In the genomic region with DNA sequence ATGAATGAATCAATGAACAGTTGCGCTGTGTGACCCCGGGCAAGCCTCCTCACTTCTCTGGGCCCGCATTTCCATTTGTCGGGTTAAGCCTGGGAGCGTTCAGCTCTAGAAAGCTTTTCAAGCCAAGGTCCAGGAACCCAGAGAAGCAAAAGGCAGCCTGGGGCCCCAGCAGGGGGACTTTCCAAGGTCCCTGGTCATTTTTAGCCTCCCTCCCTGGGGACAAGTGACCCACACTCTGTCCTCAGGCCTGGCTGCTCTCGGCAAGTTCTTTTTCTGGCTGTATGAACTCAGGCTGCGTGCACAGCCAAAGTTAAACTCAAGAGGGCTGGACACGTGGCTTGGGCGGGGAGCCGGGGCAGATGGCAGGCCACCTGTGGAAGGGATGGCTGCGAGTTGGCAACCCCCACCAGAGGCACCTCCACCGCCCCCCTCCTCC, we compare ENCODE assay signal across 19 cellular contexts. TPM values are rescaled to one million over a fixed set of nuclear protein-coding genes. Genes with fewer than 3 reads are reported as not detected.
A peak's percentile ranks its signal among the peaks of the same experiment; 100 is the strongest.
DNase-seq lines count a peak whose midpoint lies in the region; ATAC-seq and TF ChIP-seq lines count a peak whose summit lies in the region.
"Had no signal": no experiment of that assay in that cellular context is flagged by ENCODE, and none has a peak within 500 bp of the region (broad histone marks: within the 10 kb centered on the region; RNA-seq: fewer than 3 reads in every experiment).

No MANE protein-coding gene starts in this region.

- TF ChIP-seq POLR2A in gastrocnemius medialis (IDR thresholded peaks at IDR 0.05) = peak; percentile 15 to 21

- peaks cover 61 to 63% of the 10 kb centered on the region in 2 donors for H3K4me1 ChIP-seq in gastrocnemius medialis

- H3K36me3 ChIP-seq in gastrocnemius medialis = no peaks in the 10 kb centered on the region
- H3K36me3 ChIP-seq: esophagus squamous epithelium, tibial nerve had no signal

- H3K27me3 ChIP-seq in gastrocnemius medialis = no peaks in the 10 kb centered on the region
- H3K27me3 ChIP-seq: tibial nerve had no signal

- no peak overlapping the region for H3K4me3 ChIP-seq in gastrocnemius medialis
- H3K4me3 ChIP-seq: esophagus squamous epithelium, tibial nerve had no signal

- DNase-seq in NCI-H1417 (lab: John Stamatoyannopoulos, UW) (peak in 2 of 3 experiments; percentile 33 to 38), NCI-H1417 treated with DMSO at 0.1 percent for 48 hours (lab: John Stamatoyannopoulos, UW) (no peak), NCI-H2171 treated with DMSO at 0.1 percent for 48 hours (lab: John Stamatoyannopoulos, UW) (peak; percentile 90), Right ventricle myocardium inferior (ENCODE audit: missing footprints) (peak; percentile 80), gastrocnemius medialis (peak; percentile 96 to 97), DMS79 treated with DMSO at 0.1 percent for 48 hours (lab: John Stamatoyannopoulos, UW) (no peak)
- DNase-seq: activated CD4-positive, alpha-beta memory T cell treated with anti-CD3 and anti-CD28 coated beads for 36 hours; activated naive CD8-positive, alpha-beta T cell treated with anti-CD3 and anti-CD28 coated beads, Interleukin-2, amount 50 U/mL, for 24 hours; activated T-cell treated with anti-CD3 and anti-CD28 coated beads, Interleukin-2, amount 50 U/mL, for 48 hours; effector CD8-positive, alpha-beta T cell; esophagus squamous epithelium; head of caudate nucleus; NCI-H146; stimulated activated naive B cell treated with anti-CD40 and anti-IgM and Interleukin-4, amounts not matched to agents 10 μg/mL and 1 μg/mL and 100 μg/mL, for 72 hours had no signal

- intact Hi-C loops in Right ventricle myocardium inferior (cut with DNase I) = no loop called here
- intact Hi-C loops in gastrocnemius medialis (cut with DNase I; ENCODE audit: low total_unique reads) = no loop called here

- peak in 1 of 5 experiments; percentile 23 for TF ChIP-seq CTCF in gastrocnemius medialis (IDR thresholded peaks at IDR 0.05 in 4 of 5, conservative IDR thresholded peaks at IDR 0.05 in 1 of 5)

- in situ Hi-C loops in gastrocnemius medialis (cut with MboI; ENCODE audit: low sequenced_read_pairs in 4 of 4) = no loop called here

- peak overlapping the region; percentile 88 to 99 (median 94) for H3K27ac ChIP-seq in gastrocnemius medialis
- H3K27ac ChIP-seq: esophagus squamous epithelium, tibial nerve had no signal

- ATAC-seq in Right ventricle myocardium inferior = peak; percentile 55
- ATAC-seq in gastrocnemius medialis = peak; percentile 65 to 71
- no peak for ATAC-seq in GM21619 (IDR thresholded peaks at IDR 0.05; ENCODE audit: unreplicated experiment)
- ATAC-seq in HG02973 (IDR thresholded peaks at IDR 0.05; ENCODE audit: unreplicated experiment) = no peak
- ATAC-seq: activated naive CD8-positive, alpha-beta T cell treated with anti-CD3 and anti-CD28 coated beads, Interleukin-2, amount 50 U/mL, for 24 hours; Panc1; stimulated activated naive B cell treated with anti-CD40 and anti-IgM and Interleukin-4, amounts not matched to agents 10 μg/mL and 1 μg/mL and 100 μg/mL, for 72 hours had no signal

- no peaks in the 10 kb centered on the region for H3K9me3 ChIP-seq in gastrocnemius medialis
- H3K9me3 ChIP-seq: esophagus squamous epithelium, tibial nerve had no signal

RNA-seq across cellular contexts. Expression of gene CIBAR2, which starts 41.4 kb away (rescaled TPM):
- not detected for total RNA-seq in Right ventricle myocardium inferior
- not detected for total RNA-seq in gastrocnemius medialis
- total RNA-seq: activated CD4-positive, alpha-beta memory T cell treated with anti-CD3 and anti-CD28 coated beads for 36 hours; esophagus squamous epithelium; pulmonary artery endothelial cell; tibial nerve had no signal

Comparison
In these comparisons a context has a peak if more than half of its experiments do, and no peak if none do; other contexts are left out.
1. DNase-seq: peak in NCI-H1417 (2 of 3), NCI-H2171 treated with DMSO at 0.1 percent for 48 hours (single experiment), Right ventricle myocardium inferior (single experiment) and gastrocnemius medialis (2 of 2); none in NCI-H1417 treated with DMSO at 0.1 percent for 48 hours (single experiment) and DMS79 treated with DMSO at 0.1 percent for 48 hours (single experiment).
2. ATAC-seq: peak in Right ventricle myocardium inferior (single experiment) and gastrocnemius medialis (2 of 2); none in GM21619 (single experiment) and HG02973 (single experiment).